19 cellular contexts compared by ENCODE assay signal in the genomic region with DNA sequence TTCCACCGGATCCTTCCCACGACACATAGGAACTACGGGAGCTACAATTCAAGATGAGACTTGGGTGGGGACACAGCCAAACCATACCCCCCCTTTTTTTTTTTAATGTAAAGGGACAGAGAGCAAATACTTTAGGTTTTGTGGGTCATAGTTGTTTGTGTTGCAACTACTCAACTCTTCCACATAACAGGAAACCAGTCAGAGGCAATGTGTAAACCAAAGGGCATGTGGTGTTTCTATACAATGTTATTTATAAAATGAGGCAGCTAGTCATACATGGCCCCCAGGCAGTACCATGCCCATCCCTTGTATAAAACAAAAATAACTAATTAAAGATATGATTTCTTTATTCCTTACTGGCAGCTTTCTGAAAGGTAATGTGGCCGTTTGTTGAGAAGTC.
"Had no signal": no experiment of that assay in that cellular context is flagged by ENCODE, and none has a peak within 500 bp of the region (broad histone marks: within the 10 kb centered on the region; RNA-seq: fewer than 3 reads in every experiment).

No MANE protein-coding gene starts in this region.

- H3K27ac ChIP-seq: colonic mucosa, tibial artery had no signal

- H3K27ac Mint-ChIP-seq: activated CD4-positive, alpha-beta memory T cell treated with anti-CD3 and anti-CD28 coated beads for 36 hours; activated CD8-positive, alpha-beta memory T cell treated with anti-CD3 and anti-CD28 coated beads, Interleukin-2, amount 10 ng/mL, durations not matched to agents 7 days and 5 days; activated naive CD4-positive, alpha-beta T cell treated with anti-CD3 and anti-CD28 coated beads for 36 hours; activated naive CD8-positive, alpha-beta T cell treated with anti-CD3 and anti-CD28 coated beads, Interleukin-2, amount 50 U/mL, for 24 hours; activated T-helper 2 cell treated with anti-CD3 and anti-CD28 coated beads, Interferon-gamma antibody, Interleukin-2, Interleukin-4, amounts not matched to agents 10 μg/mL and 5 μg/mL and 100 μg/mL, durations not matched to agents 14 hours and 24 hours and 36 hours; naive thymus-derived CD4-positive, alpha-beta T cell; progenitor cell of endocrine pancreas; T-helper 2 cell treated with Interferon-gamma antibody and Interleukin-4, amounts not matched to agents 5 μg/mL and 100 μg/mL, for 36 hours had no signal

- ATAC-seq: activated CD4-positive, CD25-positive, alpha-beta regulatory T cell treated with anti-CD3 and anti-CD28 coated beads, Interleukin-2, amount 50 U/mL, for 24 hours; activated CD8-positive, alpha-beta memory T cell treated with anti-CD3 and anti-CD28 coated beads, Interleukin-2, amount 10 ng/mL, durations not matched to agents 7 days and 5 days; activated naive CD8-positive, alpha-beta T cell treated with anti-CD3 and anti-CD28 coated beads, Interleukin-2, amount 50 U/mL, for 24 hours; left lobe of liver; naive thymus-derived CD4-positive, alpha-beta T cell; right cardiac atrium had no signal

- DNase-seq: activated CD4-positive, alpha-beta memory T cell treated with anti-CD3 and anti-CD28 coated beads for 36 hours; activated CD8-positive, alpha-beta memory T cell treated with anti-CD3 and anti-CD28 coated beads, Interleukin-2, amount 10 ng/mL, durations not matched to agents 7 days and 5 days; activated naive CD4-positive, alpha-beta T cell treated with anti-CD3 and anti-CD28 coated beads for 36 hours; activated naive CD8-positive, alpha-beta T cell treated with anti-CD3 and anti-CD28 coated beads, Interleukin-2, amount 50 U/mL, for 24 hours; activated T-cell treated with anti-CD3 and anti-CD28 coated beads, Interleukin-2, amount 50 U/mL, for 1 hour; colonic mucosa; naive thymus-derived CD4-positive, alpha-beta T cell; nucleus accumbens; right cardiac atrium; stimulated activated CD4-positive, alpha-beta T cell treated with anti-CD3 and anti-CD28 coated beads, Interleukin-15, amount 100 ng/mL, for 24 hours; stimulated activated CD4-positive, alpha-beta T cell treated with anti-CD3 and anti-CD28 coated beads, Interleukin-4, amount 100 ng/mL, for 24 hours; stimulated activated naive CD4-positive, alpha-beta T cell; SW 1271; tibial artery had no signal

- H3K27me3 Mint-ChIP-seq: activated CD4-positive, alpha-beta memory T cell treated with anti-CD3 and anti-CD28 coated beads for 36 hours; activated CD8-positive, alpha-beta memory T cell treated with anti-CD3 and anti-CD28 coated beads, Interleukin-2, amount 10 ng/mL, durations not matched to agents 7 days and 5 days; progenitor cell of endocrine pancreas had no signal

- H3K9me3 Mint-ChIP-seq: activated CD4-positive, alpha-beta memory T cell treated with anti-CD3 and anti-CD28 coated beads for 36 hours; activated naive CD4-positive, alpha-beta T cell treated with anti-CD3 and anti-CD28 coated beads for 36 hours; activated naive CD8-positive, alpha-beta T cell treated with anti-CD3 and anti-CD28 coated beads, Interleukin-2, amount 50 U/mL, for 24 hours; activated T-helper 2 cell treated with anti-CD3 and anti-CD28 coated beads, Interferon-gamma antibody, Interleukin-2, Interleukin-4, amounts not matched to agents 10 μg/mL and 5 μg/mL and 100 μg/mL, durations not matched to agents 14 hours and 24 hours and 36 hours; T-helper 2 cell treated with Interferon-gamma antibody and Interleukin-4, amounts not matched to agents 5 μg/mL and 100 μg/mL, for 36 hours had no signal

- H3K4me1 Mint-ChIP-seq: activated CD8-positive, alpha-beta memory T cell treated with anti-CD3 and anti-CD28 coated beads, Interleukin-2, amount 10 ng/mL, durations not matched to agents 7 days and 5 days; activated naive CD8-positive, alpha-beta T cell treated with anti-CD3 and anti-CD28 coated beads, Interleukin-2, amount 50 U/mL, for 24 hours; naive thymus-derived CD4-positive, alpha-beta T cell had no signal

- H3K4me3 Mint-ChIP-seq: activated CD4-positive, alpha-beta memory T cell treated with anti-CD3 and anti-CD28 coated beads for 36 hours; activated CD8-positive, alpha-beta memory T cell treated with anti-CD3 and anti-CD28 coated beads, Interleukin-2, amount 10 ng/mL, durations not matched to agents 7 days and 5 days; activated naive CD4-positive, alpha-beta T cell treated with anti-CD3 and anti-CD28 coated beads for 36 hours; activated naive CD8-positive, alpha-beta T cell treated with anti-CD3 and anti-CD28 coated beads, Interleukin-2, amount 50 U/mL, for 24 hours; naive thymus-derived CD4-positive, alpha-beta T cell; T-helper 2 cell treated with Interferon-gamma antibody and Interleukin-4, amounts not matched to agents 5 μg/mL and 100 μg/mL, for 36 hours had no signal

- H3K36me3 Mint-ChIP-seq: activated CD4-positive, alpha-beta memory T cell treated with anti-CD3 and anti-CD28 coated beads for 36 hours; activated CD8-positive, alpha-beta memory T cell treated with anti-CD3 and anti-CD28 coated beads, Interleukin-2, amount 10 ng/mL, durations not matched to agents 7 days and 5 days; naive thymus-derived CD4-positive, alpha-beta T cell had no signal
